ENCODE assay signal across 1 cellular context in genomic region chr1:22317231-22317919, GRCh38.
TF ChIP-seq lines count a peak whose summit lies in the region.

No MANE protein-coding gene starts in this region.

TF ChIP-seq in K562, 482 proteins besides CTCF, POLR2A, EP300 and RAD21 (continued from another document):
- TF ChIP-seq, protein P1, sequence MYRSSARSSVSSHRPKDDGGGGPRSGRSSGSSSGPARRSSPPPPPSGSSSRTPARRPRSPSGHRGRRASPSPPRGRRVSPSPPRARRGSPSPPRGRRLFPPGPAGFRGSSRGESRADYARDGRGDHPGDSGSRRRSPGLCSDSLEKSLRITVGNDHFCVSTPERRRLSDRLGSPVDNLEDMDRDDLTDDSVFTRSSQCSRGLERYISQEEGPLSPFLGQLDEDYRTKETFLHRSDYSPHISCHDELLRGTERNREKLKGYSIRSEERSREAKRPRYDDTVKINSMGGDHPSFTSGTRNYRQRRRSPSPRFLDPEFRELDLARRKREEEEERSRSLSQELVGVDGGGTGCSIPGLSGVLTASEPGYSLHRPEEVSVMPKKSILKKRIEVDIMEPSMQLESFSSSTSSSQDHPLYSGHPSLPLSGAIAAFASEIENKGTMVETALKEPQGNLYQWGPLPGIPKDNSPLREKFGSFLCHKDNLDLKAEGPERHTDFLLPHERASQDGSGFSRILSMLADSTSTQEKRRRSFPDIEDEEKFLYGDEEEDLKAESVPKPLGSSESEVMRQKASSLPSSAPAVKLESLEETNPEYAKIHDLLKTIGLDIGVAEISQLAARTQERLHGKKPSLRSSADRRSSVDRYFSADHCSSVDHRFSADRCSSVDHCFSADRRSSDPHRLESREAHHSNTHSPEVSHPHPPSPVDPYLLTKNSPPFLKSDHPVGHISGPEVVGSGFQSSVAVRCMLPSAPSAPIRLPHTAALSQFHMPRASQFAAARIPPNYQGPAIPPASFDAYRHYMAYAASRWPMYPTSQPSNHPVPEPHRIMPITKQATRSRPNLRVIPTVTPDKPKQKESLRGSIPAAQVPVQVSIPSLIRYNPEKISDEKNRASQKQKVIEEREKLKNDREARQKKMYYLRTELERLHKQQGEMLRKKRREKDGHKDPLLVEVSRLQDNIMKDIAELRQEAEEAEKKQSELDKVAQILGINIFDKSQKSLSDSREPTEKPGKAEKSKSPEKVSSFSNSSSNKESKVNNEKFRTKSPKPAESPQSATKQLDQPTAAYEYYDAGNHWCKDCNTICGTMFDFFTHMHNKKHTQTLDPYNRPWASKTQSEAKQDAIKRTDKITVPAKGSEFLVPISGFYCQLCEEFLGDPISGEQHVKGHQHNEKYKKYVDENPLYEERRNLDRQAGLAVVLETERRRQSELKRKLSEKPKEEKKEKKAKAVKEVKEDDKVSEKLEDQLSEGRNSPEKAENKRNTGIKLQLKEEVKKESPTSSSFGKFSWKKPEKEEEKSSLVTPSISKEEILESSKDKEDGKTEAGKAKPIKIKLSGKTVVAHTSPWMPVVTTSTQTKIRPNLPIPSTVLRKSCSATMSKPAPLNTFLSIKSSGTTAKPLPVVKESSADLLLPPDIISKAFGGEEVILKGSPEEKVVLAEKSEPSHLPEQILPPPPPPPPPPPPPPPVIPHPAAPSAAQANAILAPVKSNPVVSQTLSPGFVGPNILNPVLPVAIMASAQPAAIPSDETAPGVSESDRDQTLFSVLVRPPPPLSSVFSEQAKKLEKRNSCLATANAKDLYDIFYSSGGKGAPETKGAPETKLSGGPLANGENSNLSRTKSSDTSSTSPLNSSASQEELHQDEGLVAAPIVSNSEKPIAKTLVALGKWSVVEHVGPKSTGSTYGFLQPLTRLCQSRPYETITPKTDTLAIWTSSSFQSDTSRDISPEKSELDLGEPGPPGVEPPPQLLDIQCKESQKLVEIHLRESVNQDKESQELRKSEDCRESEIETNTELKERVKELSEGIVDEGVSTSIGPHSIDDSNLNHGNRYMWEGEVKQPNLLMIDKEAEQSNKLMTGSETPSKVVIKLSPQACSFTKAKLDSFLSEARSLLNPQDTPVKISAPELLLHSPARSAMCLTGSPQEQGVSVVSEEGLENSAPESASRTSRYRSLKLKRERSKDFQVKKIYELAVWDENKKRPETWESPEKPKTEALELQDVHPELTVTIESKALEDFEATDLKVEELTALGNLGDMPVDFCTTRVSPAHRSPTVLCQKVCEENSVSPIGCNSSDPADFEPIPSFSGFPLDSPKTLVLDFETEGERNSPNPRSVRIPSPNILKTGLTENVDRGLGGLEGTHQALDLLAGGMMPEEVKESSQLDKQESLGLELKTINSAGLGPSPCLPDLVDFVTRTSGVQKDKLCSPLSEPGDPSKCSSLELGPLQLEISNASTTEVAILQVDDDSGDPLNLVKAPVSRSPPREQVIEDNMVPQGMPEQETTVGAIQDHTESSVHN (IDR thresholded peaks at IDR 0.05; ENCODE audit: borderline replicate concordance in 1 of 2, low read depth in 1 of 2) = no peak
- TF ChIP-seq CTBP1 (IDR thresholded peaks at IDR 0.05; ENCODE audit: borderline replicate concordance) = peak; percentile 35; the same call in 1 of the 2 replicates
- no peak for TF ChIP-seq PPARD (CRISPR knock-in tag; IDR thresholded peaks at IDR 0.05)
- TF ChIP-seq JUND (IDR thresholded peaks at IDR 0.05; ENCODE audit: borderline replicate concordance, low read depth, low read length) = 0 out of 2 replicates have a peak, but pooled peaks have one; percentile 6
- TF ChIP-seq JUND (tag; IDR thresholded peaks at IDR 0.05; ENCODE audit: borderline replicate concordance, low read depth, low read length) = no peak; the same call in 2 of the 3 replicates
- TF ChIP-seq KHSRP (IDR thresholded peaks at IDR 0.05) = no peak
- TF ChIP-seq RCOR1 (IDR thresholded peaks at IDR 0.05; ENCODE audit: borderline replicate concordance in 1 of 2, low read depth in 2 of 2, low read length in 2 of 2) = 0 out of 4 replicates have a peak, but pooled peaks of 1 of the 2 experiments have one; percentile 4
- TF ChIP-seq RB1 (IDR thresholded peaks at IDR 0.05; ENCODE audit: low read depth) = 0 out of 2 replicates have a peak, but pooled peaks have one; percentile 9
- TF ChIP-seq MTA2 (IDR thresholded peaks at IDR 0.05; ENCODE audit: low read depth) = no peak
- no peak for TF ChIP-seq SP1 (CRISPR knock-in tag; IDR thresholded peaks at IDR 0.05)
- TF ChIP-seq MAZ (CRISPR knock-in tag; conservative IDR thresholded peaks at IDR 0.05 in 1 of 2, IDR thresholded peaks at IDR 0.05 in 1 of 2) = peak in 1 of 2 experiments; percentile 46; a peak in 2 of 4 replicates
- TF ChIP-seq SMC3 (conservative IDR thresholded peaks at IDR 0.05; ENCODE audit: insufficient read depth, low read depth, low read length) = peak; percentile 64
- TF ChIP-seq BDP1 (IDR thresholded peaks at IDR 0.05; ENCODE audit: insufficient read depth, insufficient read length) = no peak
- TF ChIP-seq HDGF (IDR thresholded peaks at IDR 0.05) = no peak
- peak; percentile 11 for TF ChIP-seq ZFP36 (IDR thresholded peaks at IDR 0.05; ENCODE audit: low read depth, low read length, partially characterized antibody)
